In the genomic region with DNA sequence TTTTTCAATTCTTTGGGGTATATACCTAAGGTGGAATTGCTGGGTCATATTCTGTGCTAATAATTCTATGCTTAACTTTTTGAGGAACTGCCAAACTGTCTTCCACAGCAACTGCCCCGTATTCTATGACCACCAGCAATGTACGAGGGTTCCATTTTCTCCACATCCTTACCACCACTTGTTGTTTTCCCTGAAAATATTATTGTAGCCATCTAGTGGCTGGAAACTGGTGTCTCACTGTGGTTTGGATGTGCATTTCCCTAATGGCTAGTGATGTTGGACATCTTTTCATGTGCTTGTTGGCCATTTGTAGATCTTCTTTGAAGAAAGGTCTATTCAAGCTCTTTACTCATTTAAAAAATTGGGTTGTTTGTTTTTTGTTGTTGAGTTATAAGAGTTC, we compare ENCODE assay signal across 17 cellular contexts. TPM values are rescaled to one million over a fixed set of nuclear protein-coding genes. Genes with fewer than 3 reads are reported as not detected.
DNase-seq lines count a peak whose midpoint lies in the region; ATAC-seq, FAIRE-seq and TF ChIP-seq lines count a peak whose summit lies in the region.
"Had no signal": no experiment of that assay in that cellular context is flagged by ENCODE, and none has a peak within 500 bp of the region (broad histone marks: within the 10 kb centered on the region; RNA-seq: fewer than 3 reads in every experiment).

No MANE protein-coding gene starts in this region.

- in situ Hi-C loops in GM23248 (cut with MboI), result no loop called here

- TF ChIP-seq CTCF in A549 (IDR thresholded peaks at IDR 0.05) (peak; percentile 22; the same call in 1 of the 3 replicates), hepatocyte (IDR thresholded peaks at IDR 0.05; ENCODE audit: poor library complexity) (peak; percentile 36), WERI-Rb-1 (IDR thresholded peaks at IDR 0.05; ENCODE audit: low read depth, low read length) (no peak)

- no peak overlapping the region for H2AFZ ChIP-seq in GM23248
- no peak overlapping the region for H2AFZ ChIP-seq in hepatocyte

- POLR2A ChIA-PET in A549 (lab: Yijun Ruan, JAX), result no interaction called here

- H3K9ac ChIP-seq in GM23248, result no peak overlapping the region

- TF ChIP-seq POLR2A in A549 (IDR thresholded peaks at IDR 0.05; ENCODE audit: low read length), result no peak

- TF ChIP-seq EP300 in A549 (IDR thresholded peaks at IDR 0.05), result no peak

- H3K4me1 ChIP-seq in A549, result no peaks in the 10 kb centered on the region
- H3K4me1 ChIP-seq in GM23248 (ENCODE audit: insufficient read depth), result no peaks in the 10 kb centered on the region
- peaks cover 4% of the 10 kb centered on the region for H3K4me1 ChIP-seq in hepatocyte (ENCODE audit: insufficient read depth)
- H3K4me1 ChIP-seq: SJCRH30 had no signal

- H3K4me2 ChIP-seq in A549 (no peak overlapping the region), GM23248 (ENCODE audit: unreplicated experiment) (no peak overlapping the region), hepatocyte (no peak overlapping the region)

- H3K27ac ChIP-seq in A549, result no peak overlapping the region
- H3K27ac ChIP-seq in GM23248, result no peak overlapping the region
- H3K27ac ChIP-seq in hepatocyte, result no peak overlapping the region
- H3K27ac ChIP-seq in WERI-Rb-1, result no peak overlapping the region
- H3K27ac ChIP-seq: SJCRH30, spleen had no signal

- H3K9me3 ChIP-seq in A549, result no peaks in the 10 kb centered on the region; the same call in 2 of the 3 replicates
- no peaks in the 10 kb centered on the region for H3K9me3 ChIP-seq in GM23248 (ENCODE audit: low read depth)
- H3K9me3 ChIP-seq in hepatocyte (ENCODE audit: low read depth), result no peaks in the 10 kb centered on the region
- H3K9me3 ChIP-seq in WERI-Rb-1 (ENCODE audit: severe bottlenecking), result no peaks in the 10 kb centered on the region
- H3K9me3 ChIP-seq: mucosa of descending colon, SJCRH30, spleen had no signal

- no peak overlapping the region for H3K4me3 ChIP-seq in A549
- no peak overlapping the region for H3K4me3 ChIP-seq in GM23248
- no peak overlapping the region for H3K4me3 ChIP-seq in hepatocyte
- no peak overlapping the region for H3K4me3 ChIP-seq in WERI-Rb-1 (ENCODE audit: low read depth, low read length)
- H3K4me3 ChIP-seq: GM12878, mucosa of descending colon, SJCRH30, spleen had no signal

- FAIRE-seq in A549 (lab: Jason Lieb, UNC), result no peak
- FAIRE-seq: GM12878 had no signal

- intact Hi-C loops in posterior cingulate gyrus (cut with DNase I), result no loop called here

- H3F3A ChIP-seq in GM23248 (ENCODE audit: insufficient read depth), result no peaks in the 10 kb centered on the region

- DNase-seq in A549 (ENCODE audit: low read depth in 1 of 2, low spot score in 1 of 2), result peak in 1 of 2 experiments; percentile 28
- peak; percentile 51 for DNase-seq in GM23248
- peak; percentile 49 for DNase-seq in SW480 (ENCODE audit: low spot score)
- DNase-seq in hepatocyte (ENCODE audit: low spot score), result no peak
- DNase-seq in activated CD4-positive, alpha-beta T cell treated with anti-CD3 and anti-CD28 coated beads for 4 hours, result no peak
- no peak for DNase-seq in posterior cingulate gyrus
- DNase-seq in WERI-Rb-1, result no peak
- DNase-seq: activated CD4-positive, alpha-beta T cell treated with anti-CD3 and anti-CD28 coated beads, Interleukin-2, amount 10 ng/mL, durations not matched to agents 7 days and 5 days; activated gamma-delta T cell; CD8-positive, alpha-beta memory T cell; mucosa of descending colon; NCI-H2029; spleen; stimulated activated CD8-positive, alpha-beta memory T cell treated with anti-CD3 and anti-CD28 coated beads, Interleukin-4, amount 100 ng/mL, for 48 hours had no signal

- H3K9me2 ChIP-seq in GM23248 (ENCODE audit: insufficient read depth), result no peaks in the 10 kb centered on the region
- H3K9me2 ChIP-seq in hepatocyte (replicated peaks; ENCODE audit: insufficient read depth), result no peaks in the 10 kb centered on the region

- H3K79me2 ChIP-seq in GM23248 (ENCODE audit: insufficient read depth) (no peaks in the 10 kb centered on the region), hepatocyte (no peaks in the 10 kb centered on the region)

- ATAC-seq in A549, result peak in 1 of 2 experiments; percentile 66; a peak in 2 of 6 replicates
- no peak for ATAC-seq in HG03095 (IDR thresholded peaks at IDR 0.05; ENCODE audit: unreplicated experiment)
- ATAC-seq: GM12878, mucosa of descending colon had no signal

- H4K20me1 ChIP-seq in GM23248 (ENCODE audit: insufficient read depth) (no peaks in the 10 kb centered on the region), hepatocyte (ENCODE audit: insufficient read depth, poor library complexity, severe bottlenecking) (no peaks in the 10 kb centered on the region)

- TF ChIP-seq RAD21 in A549 (conservative IDR thresholded peaks at IDR 0.05 in 1 of 2, IDR thresholded peaks at IDR 0.05 in 1 of 2), result peak in 1 of 2 experiments; percentile 12; a peak in 1 of 5 replicates

- 12% methylated on average over 2 of the region's 2 CpGs for WGBS in A549 (ENCODE audit: missing lambda C conversion rate)
- WGBS in GM23248 (ENCODE audit: low coverage in 1 of 2, low lambda C conversion rate in 2 of 2, missing lambda C conversion rate in 2 of 2), 2 experiments, result 59 to 69% methylated on average over 2 of the region's 2 CpGs
- 49% methylated on average over 2 of the region's 2 CpGs for WGBS in hepatocyte (ENCODE audit: low lambda C conversion rate, missing lambda C conversion rate)

- H3K27me3 ChIP-seq in GM23248 (replicated peaks; ENCODE audit: insufficient read depth) (peaks cover 8% of the 10 kb centered on the region), hepatocyte (peaks cover 13% of the 10 kb centered on the region), WERI-Rb-1 (ENCODE audit: insufficient read depth, low read depth, severe bottlenecking) (peaks cover 79% of the 10 kb centered on the region)

- no peaks in the 10 kb centered on the region for H3K36me3 ChIP-seq in GM23248 (ENCODE audit: low read depth)
- no peaks in the 10 kb centered on the region for H3K36me3 ChIP-seq in hepatocyte (replicated peaks; ENCODE audit: insufficient read depth, low read depth)
- no peaks in the 10 kb centered on the region for H3K36me3 ChIP-seq in WERI-Rb-1
- H3K36me3 ChIP-seq: SJCRH30, spleen had no signal

- CTCF ChIA-PET in A549 (lab: Yijun Ruan, JAX), result interaction anchor here (0.6 to 1.7 kb wide), 7 partner anchors 10 to 400 kb away, joined by 3 to 8 read pairs (median 3); no protein-coding TSS in a partner anchor

TF ChIP-seq in A549, 52 proteins besides CTCF, POLR2A, EP300 and RAD21:
- TF ChIP-seq SMC3 (IDR thresholded peaks at IDR 0.05) (0 out of 3 replicates have a peak, but pooled peaks have one; percentile 16), FOSL2 (IDR thresholded peaks at IDR 0.05) (no peak), FOSL2 (CRISPR knock-in tag; IDR thresholded peaks at IDR 0.05) (no peak)
TF ChIP-seq in A549: peak in this region for 1.

RNA-seq across cellular contexts. Expression of a gene that starts 30.7 kb away (rescaled TPM):
- polyA plus RNA-seq in A549 (2011; rRNA removed) (2.4 and 3.8 TPM in 2 replicates), A549 (2017; fragmentation: RNase III; extraction: RNeasy Plus Mini Kit Qiagen cat#74134 plus additional on column Dnase treatment) (2.0 to 2.6 TPM (median 2.6 TPM) in 3 replicates), GM23248 (2016; fragmentation: Nextera tagmentation; extraction: Ambion mirVana) (2.4 and 2.5 TPM in 2 replicates), hepatocyte (28.4 and 31.5 TPM in 2 replicates)
- 3.3 and 3.9 TPM in 2 replicates for polyA plus RNA-seq in A549 (2012; cell fraction: cytosol; rRNA removed)
- 3.3 and 3.5 TPM in 2 replicates for polyA plus RNA-seq in A549 (2012; cell fraction: nucleus; rRNA removed)
- polyA minus RNA-seq in A549 (2011; rRNA and poly(A)+ RNA removed), result 3.2 and 4.2 TPM in 2 replicates
- total RNA-seq in GM23248 (2014; rRNA removed; shearing (Covaris generic)), result 2.4 and 3.0 TPM in 2 replicates
- total RNA-seq in hepatocyte, result 20.7 and 28.8 TPM in 2 replicates
- total RNA-seq: CD8-positive, alpha-beta memory T cell; GM12878 had no signal
- polyA plus RNA-seq: CD8-positive, alpha-beta memory T cell; GM12878 had no signal

Comparison
In these comparisons a context has a peak if more than half of its experiments do, and no peak if none do; other contexts are left out.
1. DNase-seq: peak in GM23248 (single experiment) and SW480 (single experiment); none in hepatocyte (single experiment), activated CD4-positive, alpha-beta T cell treated with anti-CD3 and anti-CD28 coated beads for 4 hours (0 of 2), posterior cingulate gyrus (0 of 10) and WERI-Rb-1 (single experiment).